Comparison of ENCODE assay signal across 32 cellular contexts in the genomic region with DNA sequence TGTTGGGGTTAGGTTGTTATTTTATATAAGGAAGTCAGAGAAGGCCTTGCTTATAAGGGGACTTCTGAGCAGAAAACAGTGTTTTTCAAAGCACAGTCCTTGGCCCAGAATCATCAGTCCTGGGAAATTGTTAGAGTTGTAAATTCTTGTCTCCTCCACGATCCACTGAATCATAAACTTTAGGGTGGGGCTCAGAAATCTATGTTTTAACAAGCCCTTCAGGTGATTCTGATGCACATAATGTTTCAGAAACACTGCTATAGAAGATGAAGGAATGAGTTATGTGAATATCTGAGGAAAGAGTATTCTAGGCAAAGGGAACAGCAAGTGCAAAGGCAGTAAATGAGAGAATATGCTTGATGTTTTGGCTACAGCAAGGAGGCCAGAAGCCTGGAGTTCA.
"Had no signal": no experiment of that assay in that cellular context is flagged by ENCODE, and none has a peak within 500 bp of the region (broad histone marks: within the 10 kb centered on the region; RNA-seq: fewer than 3 reads in every experiment).

No MANE protein-coding gene starts in this region.

- H3K4me1 ChIP-seq: ascending aorta, Peyer's patch had no signal

- H3K9me3 Mint-ChIP-seq: activated B cell treated with CpG ODN at 0.5 μM for 24 hours; activated CD4-positive, alpha-beta memory T cell treated with anti-CD3 and anti-CD28 coated beads, Interleukin-2, amount 10 ng/mL, durations not matched to agents 7 days and 5 days; activated naive CD8-positive, alpha-beta T cell treated with anti-CD3 and anti-CD28 coated beads, Interleukin-2, amount 10 ng/mL, durations not matched to agents 7 days and 5 days; activated T-helper 2 cell treated with anti-CD3 and anti-CD28 coated beads, Interferon-gamma antibody, Interleukin-2, Interleukin-4, amounts not matched to agents 10 μg/mL and 5 μg/mL and 100 μg/mL, durations not matched to agents 14 hours and 24 hours and 36 hours had no signal

- H3K36me3 ChIP-seq: ascending aorta, MG63, Peyer's patch had no signal

- H3K9me3 ChIP-seq: ascending aorta, MG63, Peyer's patch had no signal

- H3K27ac Mint-ChIP-seq: activated B cell treated with CpG ODN at 0.5 μM for 24 hours; activated CD4-positive, alpha-beta memory T cell treated with anti-CD3 and anti-CD28 coated beads, Interleukin-2, amount 10 ng/mL, durations not matched to agents 7 days and 5 days; activated naive CD4-positive, alpha-beta T cell treated with anti-CD3 and anti-CD28 coated beads, Interleukin-2, amount 50 U/mL, for 24 hours; activated naive CD8-positive, alpha-beta T cell treated with anti-CD3 and anti-CD28 coated beads, Interleukin-2, amount 10 ng/mL, durations not matched to agents 7 days and 5 days; activated T-helper 2 cell treated with anti-CD3 and anti-CD28 coated beads, Interferon-gamma antibody, Interleukin-2, Interleukin-4, amounts not matched to agents 10 μg/mL and 5 μg/mL and 100 μg/mL, durations not matched to agents 14 hours and 24 hours and 36 hours had no signal

- H3K4me1 Mint-ChIP-seq: activated B cell treated with CpG ODN at 0.5 μM for 24 hours; activated CD4-positive, alpha-beta memory T cell treated with anti-CD3 and anti-CD28 coated beads, Interleukin-2, amount 10 ng/mL, durations not matched to agents 7 days and 5 days; activated naive CD4-positive, alpha-beta T cell treated with anti-CD3 and anti-CD28 coated beads, Interleukin-2, amount 50 U/mL, for 24 hours; activated naive CD8-positive, alpha-beta T cell treated with anti-CD3 and anti-CD28 coated beads, Interleukin-2, amount 10 ng/mL, durations not matched to agents 7 days and 5 days had no signal

- H3K36me3 Mint-ChIP-seq: activated naive CD4-positive, alpha-beta T cell treated with anti-CD3 and anti-CD28 coated beads, Interleukin-2, amount 50 U/mL, for 24 hours; activated naive CD8-positive, alpha-beta T cell treated with anti-CD3 and anti-CD28 coated beads, Interleukin-2, amount 10 ng/mL, durations not matched to agents 7 days and 5 days had no signal

- H3K27me3 ChIP-seq: MG63, Peyer's patch had no signal

- H3K4me3 Mint-ChIP-seq: activated B cell treated with CpG ODN at 0.5 μM for 24 hours; activated CD4-positive, alpha-beta memory T cell treated with anti-CD3 and anti-CD28 coated beads, Interleukin-2, amount 10 ng/mL, durations not matched to agents 7 days and 5 days; activated naive CD4-positive, alpha-beta T cell treated with anti-CD3 and anti-CD28 coated beads, Interleukin-2, amount 50 U/mL, for 24 hours; activated naive CD8-positive, alpha-beta T cell treated with anti-CD3 and anti-CD28 coated beads, Interleukin-2, amount 10 ng/mL, durations not matched to agents 7 days and 5 days had no signal

- H3K4me3 ChIP-seq: ascending aorta, MG63, Peyer's patch had no signal

- DNase-seq: activated B cell treated with CpG ODN at 0.5 μM for 24 hours; activated CD4-positive, alpha-beta memory T cell treated with anti-CD3 and anti-CD28 coated beads, Interleukin-2, amount 10 ng/mL, durations not matched to agents 7 days and 5 days; activated CD4-positive, alpha-beta T cell treated with anti-CD3 and anti-CD28 coated beads for 4 hours; activated CD4-positive, CD25-positive, alpha-beta regulatory T cell treated with anti-CD3 and anti-CD28 coated beads, Interleukin-2, amount 50 U/mL, for 72 hours; activated gamma-delta T cell; activated naive CD4-positive, alpha-beta T cell treated with Interleukin-2 at 50 U/mL for 16 hours; activated naive CD8-positive, alpha-beta T cell treated with anti-CD3 and anti-CD28 coated beads, Interleukin-2, amount 10 ng/mL, durations not matched to agents 7 days and 5 days; activated T-cell treated with anti-CD3 and anti-CD28 coated beads, Interleukin-2, amount 50 U/mL, for 1 hour; amygdala; caudate nucleus; Karpas-422; KBM-7; MG63; NCI-H1048; NCI-H1105 treated with DMSO at 0.1 percent for 48 hours; NCI-H1436; NCI-H1694; NCI-H1930; NCI-H2081 treated with DMSO at 0.1 percent for 48 hours; NCI-H345; NCI-H524 treated with DMSO at 0.1 percent for 48 hours; Peyer's patch; Right ventricle myocardium superior; RPMI8226; SW 1271; T-helper 1 cell; T-helper 2 cell; T-helper 9 cell had no signal

- H3K27me3 Mint-ChIP-seq: activated B cell treated with CpG ODN at 0.5 μM for 24 hours; activated CD4-positive, alpha-beta memory T cell treated with anti-CD3 and anti-CD28 coated beads, Interleukin-2, amount 10 ng/mL, durations not matched to agents 7 days and 5 days had no signal

- H3K27ac ChIP-seq: ascending aorta, Peyer's patch, VCaP had no signal
